Comparison of ENCODE assay signal across 8 cellular contexts in the genomic region with DNA sequence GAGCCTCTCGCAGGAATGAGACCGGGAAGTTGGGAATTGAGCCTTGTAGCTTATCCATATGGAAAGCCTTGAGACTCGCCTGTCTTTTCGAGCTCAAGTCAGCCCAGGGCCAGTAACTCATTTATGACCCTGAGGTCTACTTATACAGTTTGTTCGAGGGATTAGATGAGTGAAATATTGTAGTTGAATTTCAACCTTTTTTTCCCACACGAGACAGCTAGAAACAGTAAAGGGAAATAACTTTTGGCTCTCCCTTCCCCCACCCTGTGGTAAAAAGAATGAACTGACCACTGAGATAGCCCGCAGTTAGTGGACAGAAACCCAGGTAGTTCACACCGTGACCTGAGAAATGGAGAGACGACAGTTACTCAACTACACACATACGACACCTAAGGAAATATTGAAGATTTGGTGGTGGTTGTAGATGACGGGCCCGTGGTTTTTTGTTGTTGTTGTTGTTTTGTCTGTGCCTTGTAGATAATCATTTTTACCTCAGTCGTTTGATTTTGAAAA. TPM values are rescaled to one million over a fixed set of nuclear protein-coding genes. Genes with fewer than 3 reads are reported as not detected.
DNase-seq lines count a peak whose midpoint lies in the region; ATAC-seq, FAIRE-seq and TF ChIP-seq lines count a peak whose summit lies in the region.

No MANE protein-coding gene starts in this region.

- peaks cover 0 to 25% (median 5%) of the 10 kb centered on the region in 4 experiments; a peak in 6 of 8 replicates for H3K36me3 ChIP-seq in H1 (ENCODE audit: control insufficient read depth in 2 of 4, insufficient read depth in 4 of 4, low read length in 3 of 4)

- H3K4me1 Mint-ChIP-seq in nephron: peaks cover 43% of the 10 kb centered on the region

- TF ChIP-seq RAD21 in H1 (IDR thresholded peaks at IDR 0.05 in 1 of 2, conservative IDR thresholded peaks at IDR 0.05 in 1 of 2; ENCODE audit: low read depth in 2 of 2, low read length in 2 of 2): no peak

- no peak overlapping the region for H2AK5ac ChIP-seq in H1 (ENCODE audit: low read depth, low read length)

- no peaks in the 10 kb centered on the region for H3K27me3 ChIP-seq in H1 (replicated peaks in 1 of 4; ENCODE audit: control insufficient read depth in 3 of 4, extremely low read depth in 1 of 4, insufficient read depth in 3 of 4, low read length in 3 of 4)

- peak overlapping the region; percentile 88 to 95 (median 92) for H3K27ac Mint-ChIP-seq in nephron

- no peak overlapping the region for H2BK15ac ChIP-seq in H1 (ENCODE audit: low read length)

- H2BK120ac ChIP-seq in H1 (replicated peaks; ENCODE audit: low read depth, low read length): no peak overlapping the region

- peak overlapping the region; percentile 67 to 83 (median 80) for H3K9ac ChIP-seq in H1 (replicated peaks in 1 of 4; ENCODE audit: extremely low read depth in 1 of 4, low read depth in 3 of 4, low read length in 3 of 4)

- H2AFZ ChIP-seq in H1 (ENCODE audit: low read length): no peak overlapping the region

- no peaks in the 10 kb centered on the region for H3K9me3 Mint-ChIP-seq in nephron

- POLR2A ChIA-PET in H1 (lab: Charles Lee; ENCODE audit: partially characterized antibody): interaction anchor here (0.8 to 2.1 kb wide), 13 partner anchors 9 to 126 kb away, joined by 3 to 20 read pairs (median 5); partner anchors contain the start of genes CTDSPL2 and SPG11

- ATAC-seq in GM21528 (IDR thresholded peaks at IDR 0.05; ENCODE audit: low FRiP score, unreplicated experiment): no peak

- H3K4me1 ChIP-seq in H1 (replicated peaks in 1 of 4; ENCODE audit: control insufficient read depth in 3 of 4, insufficient read depth in 4 of 4, low read length in 3 of 4): peaks cover 0 to 4% (median 2%) of the 10 kb centered on the region in 4 experiments; a peak in 4 of 7 replicates

- peak overlapping the region; percentile 69 to 83 (median 79) for H3K4me3 ChIP-seq in H1 (ENCODE audit: extremely low read depth in 1 of 4, insufficient read depth in 2 of 4, low read depth in 3 of 4, low read length in 4 of 4)

- peak; percentile 13 for DNase-seq in activated CD4-positive, alpha-beta T cell treated with anti-CD3 and anti-CD28 coated beads, Interleukin-2, amount 50 U/mL, for 1 hour
- no peak for DNase-seq in activated CD4-positive, alpha-beta T cell treated with anti-CD3 and anti-CD28 coated beads, Interleukin-2, amount 50 U/mL, for 4 hours
- DNase-seq in SHP77 treated with DMSO at 0.1 percent for 48 hours (lab: John Stamatoyannopoulos, UW) (peak; percentile 8), H1 (ENCODE audit: low read depth in 1 of 2, low spot score in 2 of 2) (no peak), glomerular visceral epithelial cell (ENCODE audit: extremely low spot score) (no peak), D721Med (ENCODE audit: insufficient read length, low spot score) (no peak)

- no peaks in the 10 kb centered on the region; the same call in none of the 2 replicates for H3K79me1 ChIP-seq in H1 (ENCODE audit: low read depth, low read length)

- peak in 1 of 3 experiments; percentile 4; a peak in 1 of 4 replicates for TF ChIP-seq CTCF in H1 (IDR thresholded peaks at IDR 0.05; ENCODE audit: control extremely low read depth in 1 of 3, insufficient read depth in 1 of 3, low read depth in 1 of 3, low read length in 3 of 3)
- TF ChIP-seq CTCF in nephron (IDR thresholded peaks at IDR 0.05; ENCODE audit: unreplicated experiment in 3 of 3): no peak
- no peak for TF ChIP-seq CTCF in D721Med (IDR thresholded peaks at IDR 0.05; ENCODE audit: insufficient read depth, missing control alignments)

- no peak overlapping the region for H3K14ac ChIP-seq in H1 (ENCODE audit: insufficient read length)

- no peaks in the 10 kb centered on the region for H3K9me3 ChIP-seq in H1 (ENCODE audit: insufficient read depth in 2 of 2, low read depth in 1 of 2, low read length in 1 of 2)

- no peak overlapping the region for H2BK20ac ChIP-seq in H1 (ENCODE audit: low read length)

- WGBS in H1 (ENCODE audit: extremely low coverage in 1 of 2, insufficient coverage in 1 of 2, insufficient read length in 1 of 2, insufficient replicate concordance in 2 of 2, low coverage in 1 of 2, low lambda C conversion rate in 2 of 2, missing lambda C conversion rate in 1 of 2), 2 experiments: 34% methylated on average over 13 of the region's 13 CpGs; no CpG with 5 or more reads in 1 of the 2 experiments

- peak overlapping the region; percentile 38 for H3K56ac ChIP-seq in H1 (replicated peaks; ENCODE audit: insufficient read length, low read depth, low read length)

- peak overlapping the region; percentile 69 to 97 for H3K4me2 ChIP-seq in H1 (ENCODE audit: insufficient read depth in 1 of 2, low read depth in 2 of 2, low read length in 2 of 2)

- H3K23ac ChIP-seq in H1 (ENCODE audit: insufficient read length): no peak overlapping the region

- peak overlapping the region; percentile 4 for H4K5ac ChIP-seq in H1 (ENCODE audit: insufficient read length, low read depth, low read length)

- peak overlapping the region; percentile 90 to 92 (median 90) for H3K4me3 Mint-ChIP-seq in nephron

- no peaks in the 10 kb centered on the region for H3K27me3 Mint-ChIP-seq in nephron (ENCODE audit: low read depth)

- TF ChIP-seq POLR2A in H1 (IDR thresholded peaks at IDR 0.05; ENCODE audit: control extremely low read depth in 1 of 2, low read depth in 2 of 2, low read length in 2 of 2): no peak

- H3K27ac ChIP-seq in H1 (ENCODE audit: low read depth, low read length): no peak overlapping the region

- CTCF ChIA-PET in H1 (lab: Charles Lee; ENCODE audit: partially characterized antibody): interaction anchor here (1.4 to 3.2 kb wide), 2 partner anchors 9 to 12 kb away, joined by 6 to 16 read pairs; no protein-coding TSS in a partner anchor

- H2BK12ac ChIP-seq in H1 (ENCODE audit: low read depth, low read length): no peak overlapping the region

- H3K36me3 Mint-ChIP-seq in nephron (ENCODE audit: low read depth): peaks cover 31% of the 10 kb centered on the region

- FAIRE-seq in H1 (lab: Jason Lieb, UNC) (no peak), D721Med (lab: Jason Lieb, UNC) (no peak)

- no peak overlapping the region for H4K8ac ChIP-seq in H1 (ENCODE audit: extremely low read depth, insufficient read depth, low read length)

- peak overlapping the region; percentile 85 for H2BK5ac ChIP-seq in H1 (ENCODE audit: low read depth, low read length)

- no peak overlapping the region for H3K18ac ChIP-seq in H1 (ENCODE audit: extremely low read depth, low read length)

- peaks cover 3 to 43% of the 10 kb centered on the region in 2 experiments; a peak in 2 of 4 replicates for H3K79me2 ChIP-seq in H1 (ENCODE audit: control insufficient read depth in 1 of 2, insufficient read depth in 2 of 2, low read length in 2 of 2)

- TF ChIP-seq EP300 in H1 (IDR thresholded peaks at IDR 0.05; ENCODE audit: borderline replicate concordance in 1 of 2, low read depth in 2 of 2, low read length in 2 of 2): no peak

- H4K20me1 ChIP-seq in H1 (replicated peaks in 1 of 2; ENCODE audit: control insufficient read depth in 1 of 2, insufficient read depth in 2 of 2, low read length in 2 of 2): peaks cover 0 to 2% of the 10 kb centered on the region in 2 experiments

- peak overlapping the region; percentile 81 for H4K91ac ChIP-seq in H1 (replicated peaks; ENCODE audit: insufficient read length, low read length)

- peaks cover 6% of the 10 kb centered on the region; the same call in 1 of the 2 replicates for H3K23me2 ChIP-seq in H1 (ENCODE audit: low read depth, low read length)

- H3K4ac ChIP-seq in H1 (replicated peaks; ENCODE audit: insufficient read length, low read depth, low read length): peak overlapping the region; percentile 78

TF ChIP-seq in H1, 55 proteins besides CTCF, POLR2A, EP300 and RAD21:
- TF ChIP-seq TEAD4 (IDR thresholded peaks at IDR 0.05; ENCODE audit: low read depth, low read length) (no peak), TCF12 (IDR thresholded peaks at IDR 0.05; ENCODE audit: low read depth, low read length) (no peak), EZH2 (IDR thresholded peaks at IDR 0.05; ENCODE audit: low read depth, low read length, severe bottlenecking) (no peak), TAF1 (IDR thresholded peaks at IDR 0.05; ENCODE audit: low read depth, low read length) (no peak), MAFK (IDR thresholded peaks at IDR 0.05; ENCODE audit: low read depth, low read length) (no peak), HDAC6 (IDR thresholded peaks at IDR 0.05; ENCODE audit: low read depth, low read length) (no peak), KDM4A (IDR thresholded peaks at IDR 0.05; ENCODE audit: low read depth, low read length, severe bottlenecking) (no peak), PHF8 (conservative IDR thresholded peaks at IDR 0.05; ENCODE audit: low read depth, low read length) (no peak), SIX5 (IDR thresholded peaks at IDR 0.05; ENCODE audit: low read depth, low read length) (no peak), MAX (IDR thresholded peaks at IDR 0.05) (no peak), RNF2 (IDR thresholded peaks at IDR 0.05; ENCODE audit: borderline replicate concordance, low read depth, low read length, missing control alignments, poor library complexity, severe bottlenecking) (no peak), CBX5 (IDR thresholded peaks at IDR 0.05; ENCODE audit: low read depth, low read length) (no peak), ZNF274 (IDR thresholded peaks at IDR 0.05; ENCODE audit: borderline replicate concordance, extremely low read depth, low read length) (no peak)

RNA-seq across cellular contexts. Expression of gene EIF3J, which starts 0.8 kb away (rescaled TPM):
- 109 and 119 TPM in 2 replicates for total RNA-seq in H1 (2021; fragmentation: NEBNext Ultra II Directional; extraction: Animal tissue kit (Norgen Biotek cat#: 25700))
- polyA plus RNA-seq in H1 (2011; rRNA removed): 15.6 and 26.8 TPM in 2 replicates
- polyA plus RNA-seq in H1 (2011; cell fraction: cytosol; rRNA removed): 30.5 TPM
- polyA plus RNA-seq in H1 (2011; cell fraction: nucleus; rRNA removed): 8.0 TPM
- polyA plus RNA-seq in H1 (2012, experiment 1 of 2): 44.1 to 74.9 TPM (median 45.4 TPM) in 4 replicates
- 12.0 TPM for polyA plus RNA-seq in H1 (2012, experiment 2 of 2)
- polyA plus RNA-seq in H1 (2013, experiment 1 of 2): 49.8 TPM
- 48.1 TPM for polyA plus RNA-seq in H1 (2013, experiment 2 of 2)
- 38.8 and 48.6 TPM in 2 replicates for polyA minus RNA-seq in H1 (2011; rRNA and poly(A)+ RNA removed)
- 21.1 TPM for polyA minus RNA-seq in H1 (2011; cell fraction: cytosol; rRNA and poly(A)+ RNA removed)
- 46.2 TPM for polyA minus RNA-seq in H1 (2011; cell fraction: nucleus; rRNA and poly(A)+ RNA removed)

Comparison
In these comparisons a context has a peak if more than half of its experiments do, and no peak if none do; other contexts are left out.
1. DNase-seq: peak in activated CD4-positive, alpha-beta T cell treated with anti-CD3 and anti-CD28 coated beads, Interleukin-2, amount 50 U/mL, for 1 hour (single experiment) and SHP77 treated with DMSO at 0.1 percent for 48 hours (single experiment); none in activated CD4-positive, alpha-beta T cell treated with anti-CD3 and anti-CD28 coated beads, Interleukin-2, amount 50 U/mL, for 4 hours (0 of 2), H1 (0 of 2), glomerular visceral epithelial cell (single experiment) and D721Med (single experiment).